Comparison of ENCODE assay signal across 8 cellular contexts in genomic region chr7:143362126-143362961, GRCh38. TPM values are rescaled to one million over a fixed set of nuclear protein-coding genes. Genes with fewer than 3 reads are reported as not detected.
DNase-seq lines count a peak whose midpoint lies in the region; ATAC-seq and TF ChIP-seq lines count a peak whose summit lies in the region.

Gene FAM131B, minus strand, starts transcription at chr7:143362713. Its CDS starts 110 bp downstream, at chr7:143362603.

- H3F3A ChIP-seq in PC-9 (ENCODE audit: insufficient read depth, low read depth): peaks cover 13% of the 10 kb centered on the region; the same call in 1 of the 2 replicates

- peak; percentile 57 for DNase-seq in stimulated activated CD4-positive, alpha-beta T cell treated with anti-CD3 and anti-CD28 coated beads, Interleukin-15, amount 100 ng/mL, for 24 hours
- DNase-seq in stimulated activated CD4-positive, alpha-beta T cell treated with anti-CD3 and anti-CD28 coated beads, Interleukin-12 subunit alpha, Interleukin-12 subunit beta, amount 100 ng/mL, for 4 hours: no peak
- DNase-seq in PC-9: no peak
- DNase-seq in MCF 10A (ENCODE audit: unreplicated experiment): no peak
- peak in 1 of 2 donors; percentile 36 for DNase-seq in left colon
- DNase-seq in stimulated activated naive CD4-positive, alpha-beta T cell treated with Interleukin-2 at 50 U/mL for 16 hours (lab: John Stamatoyannopoulos, UW): peak; percentile 34

- H3K4me1 ChIP-seq in PC-9 (replicated peaks; ENCODE audit: insufficient read depth): peaks cover 10% of the 10 kb centered on the region

- peaks cover 60% of the 10 kb centered on the region for H3K27me3 ChIP-seq in PC-9 (ENCODE audit: insufficient read depth, low read depth)

- H3K27ac Mint-ChIP-seq in MCF 10A (ENCODE audit: low read depth, unreplicated experiment): no peak within 1 kb of the TSS

- ATAC-seq in left colon: peak; percentile 47
- no peak for ATAC-seq in HG02678 (IDR thresholded peaks at IDR 0.05; ENCODE audit: unreplicated experiment)
- no peak for ATAC-seq in GM19324 (IDR thresholded peaks at IDR 0.05; ENCODE audit: low FRiP score, unreplicated experiment)

- POLR2A ChIA-PET in PC-9 (lab: Charles Lee; ENCODE audit: unreplicated experiment) (interaction anchor here (0.6 kb wide), 1 partner anchor 903 kb away, joined by 4 read pairs; no protein-coding TSS in a partner anchor), MCF 10A (lab: Yijun Ruan, JAX) (interaction anchor here (0.8 to 1.3 kb wide), 2 partner anchors 10 to 31 kb away, joined by 3 to 4 read pairs; no protein-coding TSS in a partner anchor)

- H3K36me3 ChIP-seq in PC-9 (ENCODE audit: low read depth): no peaks in the 10 kb centered on the region

- H3K9me2 ChIP-seq in PC-9 (ENCODE audit: insufficient read depth): no peaks in the 10 kb centered on the region

- peak within 1 kb of the TSS; percentile 73 for H3K4me3 Mint-ChIP-seq in MCF 10A (ENCODE audit: unreplicated experiment)

- CTCF ChIA-PET in PC-9 (lab: Charles Lee): interaction anchor here (0.7 kb wide), 1 partner anchor 17 kb away, joined by 9 read pairs; no protein-coding TSS in a partner anchor
- CTCF ChIA-PET in MCF 10A (lab: Yijun Ruan, JAX): interaction anchor here (1.7 kb wide), 1 partner anchor 54 kb away, joined by 6 read pairs; no protein-coding TSS in a partner anchor

- peak within 1 kb of the TSS; percentile 94 for H3K4me2 ChIP-seq in PC-9

- peaks cover 70% of the 10 kb centered on the region for H3K27me3 Mint-ChIP-seq in MCF 10A (ENCODE audit: insufficient read depth, unreplicated experiment)

- H3K27ac ChIP-seq in PC-9: no peak within 1 kb of the TSS

- peak within 1 kb of the TSS; percentile 76 for H3K4me3 ChIP-seq in PC-9

- TF ChIP-seq CTCF in PC-9 (conservative IDR thresholded peaks at IDR 0.05) (no peak), MCF 10A (IDR thresholded peaks at IDR 0.05; ENCODE audit: unreplicated experiment) (no peak)

- no peaks in the 10 kb centered on the region for H3K9me3 Mint-ChIP-seq in MCF 10A (ENCODE audit: unreplicated experiment)

- H3K4me1 Mint-ChIP-seq in MCF 10A (ENCODE audit: insufficient read depth, unreplicated experiment): peaks cover under 1% of the 10 kb centered on the region

- no peaks in the 10 kb centered on the region for H4K20me1 ChIP-seq in PC-9 (ENCODE audit: insufficient read depth)

- H2AFZ ChIP-seq in PC-9: peak within 1 kb of the TSS; percentile 80

- H3K79me2 ChIP-seq in PC-9 (ENCODE audit: low read depth): no peaks in the 10 kb centered on the region

- no peaks in the 10 kb centered on the region for H3K36me3 Mint-ChIP-seq in MCF 10A (ENCODE audit: insufficient read depth, unreplicated experiment)

- BruUV-seq in PC-9 (replicated peaks; lab: Mats Ljungman, UMichigan) (no TSS peak), MCF 10A (replicated peaks; lab: Mats Ljungman, UMichigan) (no TSS peak)

- intact Hi-C loops in PC-9 (cut with micrococcal nuclease; ENCODE audit: unreplicated experiment): no loop called here
- intact Hi-C loops in MCF 10A (cut with micrococcal nuclease): no loop called here
- intact Hi-C loops in left colon (cut with DNase I, micrococcal nuclease): no loop called here

- no peaks in the 10 kb centered on the region for H3K9me3 ChIP-seq in PC-9 (ENCODE audit: insufficient read depth, low read depth)

RNA-seq across cellular contexts. Expression of gene FAM131B, which starts in this region (rescaled TPM):
- total RNA-seq in PC-9 (2021) (0.65 and 0.80 TPM in 2 replicates), MCF 10A (2022) (0.19 and 0.25 TPM in 2 replicates), left colon (1 to 10 TPM in 1 of 2 donors, under 1 TPM in 1; 0.27 to 3.4 TPM)

Comparison
In these comparisons a context has a peak if more than half of its experiments do, and no peak if none do; other contexts are left out.
1. DNase-seq: peak in stimulated activated CD4-positive, alpha-beta T cell treated with anti-CD3 and anti-CD28 coated beads, Interleukin-15, amount 100 ng/mL, for 24 hours (single experiment) and stimulated activated naive CD4-positive, alpha-beta T cell treated with Interleukin-2 at 50 U/mL for 16 hours (single experiment); none in stimulated activated CD4-positive, alpha-beta T cell treated with anti-CD3 and anti-CD28 coated beads, Interleukin-12 subunit alpha, Interleukin-12 subunit beta, amount 100 ng/mL, for 4 hours (single experiment), PC-9 (0 of 2) and MCF 10A (single experiment).